ENCODE assay signal across 11 cellular contexts in the genomic region with DNA sequence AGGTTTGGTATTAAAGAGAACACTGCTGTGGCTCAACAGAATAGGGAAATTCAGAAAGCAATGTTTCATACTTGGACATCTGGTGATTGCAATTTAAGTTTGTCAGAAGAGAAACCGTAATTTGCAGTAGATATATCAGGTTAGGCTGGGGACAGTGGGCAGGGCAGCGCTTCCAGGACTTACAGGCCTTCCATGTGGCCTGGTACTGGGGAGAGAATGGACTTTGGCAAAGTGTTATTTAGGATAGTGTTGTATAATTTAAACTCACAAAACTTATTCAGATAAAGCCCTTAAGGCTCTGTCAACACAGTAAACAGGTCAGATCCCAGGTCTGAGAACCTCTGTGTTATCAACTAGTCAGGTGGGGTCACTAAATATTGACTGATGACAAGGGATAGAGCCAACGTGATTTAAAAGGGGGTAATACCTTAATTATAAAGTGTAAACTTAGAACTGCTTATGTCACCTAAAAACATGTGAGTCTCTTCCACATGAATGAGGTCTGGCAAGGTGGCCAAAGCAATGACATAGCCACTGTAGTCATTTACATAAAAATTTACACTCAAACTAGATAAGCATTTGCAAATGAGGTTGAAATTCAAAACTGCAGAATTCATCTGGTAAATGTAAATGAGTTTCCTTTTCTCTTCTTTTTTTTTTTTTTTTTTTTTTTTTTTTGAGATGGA.
DNase-seq lines count a peak whose midpoint lies in the region; ATAC-seq and TF ChIP-seq lines count a peak whose summit lies in the region.
"Had no signal": no experiment of that assay in that cellular context is flagged by ENCODE, and none has a peak within 500 bp of the region (broad histone marks: within the 10 kb centered on the region; RNA-seq: fewer than 3 reads in every experiment).

No MANE protein-coding gene starts in this region.

- TF ChIP-seq POLR2A in GM19193 (IDR thresholded peaks at IDR 0.05; ENCODE audit: extremely low read depth, insufficient read depth, insufficient read length): peak; percentile 78

- TF ChIP-seq CTCF in GM12864 (IDR thresholded peaks at IDR 0.05; ENCODE audit: low read depth, low read length, missing control alignments): no peak

- in situ Hi-C loops in ACHN (cut with HindIII; ENCODE audit: low pct_ligation_motif_present, low pct_unique_long_range_greater_than_20kb, low sequenced_read_pairs): no loop called here

- intact Hi-C loops in left colon (cut with DNase I, micrococcal nuclease): no loop called here

- peak overlapping the region; percentile 57 for H3K4me3 ChIP-seq in GM12864 (ENCODE audit: low read depth, low read length)
- H3K4me3 ChIP-seq: right atrium auricular region, uterus had no signal

- ATAC-seq in HG03432 (IDR thresholded peaks at IDR 0.05; ENCODE audit: unreplicated experiment) (peak; percentile 28), left colon (peak; percentile 88)

- peak; percentile 85 for DNase-seq in GM12864 (ENCODE audit: low read depth)
- peak in 1 of 2 donors; percentile 49 for DNase-seq in left colon
- DNase-seq in ACHN: no peak
- DNase-seq in stimulated activated CD4-positive, alpha-beta T cell treated with anti-CD3 and anti-CD28 coated beads, Interleukin-4, amount 100 ng/mL, for 24 hours: no peak
- no peak for DNase-seq in NCI-H1694 (lab: John Stamatoyannopoulos, UW)
- DNase-seq in kidney tubule cell (ENCODE audit: low spot score): no peak
- DNase-seq: activated T-cell treated with anti-CD3 and anti-CD28 coated beads, Interleukin-2, amount 50 U/mL, for 24 hours; uterus had no signal
